22 cellular contexts compared by ENCODE assay signal in the genomic region with DNA sequence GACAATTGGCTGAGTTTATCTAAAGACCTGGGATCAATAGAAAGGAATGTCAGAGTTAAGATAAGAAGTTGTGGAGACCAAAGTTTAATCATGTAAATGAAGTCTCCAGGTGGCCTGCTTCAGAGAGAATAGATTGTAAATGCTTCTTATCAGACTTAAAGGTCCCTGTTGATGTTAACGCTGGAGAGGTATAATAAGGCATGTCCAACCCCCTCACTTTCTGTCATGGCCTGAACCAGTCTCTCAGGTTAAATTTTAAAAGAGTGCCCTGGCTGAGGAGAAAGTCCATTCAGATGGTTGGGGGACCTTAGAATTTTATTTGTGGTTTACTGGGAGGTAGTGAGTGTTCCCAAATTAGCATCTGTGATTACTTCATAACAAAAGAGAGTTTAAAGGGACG.
DNase-seq lines count a peak whose midpoint lies in the region; ATAC-seq lines count a peak whose summit lies in the region.
"Had no signal": no experiment of that assay in that cellular context is flagged by ENCODE, and none has a peak within 500 bp of the region (broad histone marks: within the 10 kb centered on the region; RNA-seq: fewer than 3 reads in every experiment).

No MANE protein-coding gene starts in this region.

- CTCF ChIA-PET in activated CD4-positive, alpha-beta memory T cell treated with anti-CD3 and anti-CD28 coated beads for 36 hours (lab: Charles Lee), result no interaction called here

- no peaks in the 10 kb centered on the region for H3K27me3 Mint-ChIP-seq in activated CD4-positive, alpha-beta memory T cell treated with anti-CD3 and anti-CD28 coated beads for 36 hours

- no peak overlapping the region for H3K27ac Mint-ChIP-seq in activated CD4-positive, alpha-beta memory T cell treated with anti-CD3 and anti-CD28 coated beads for 36 hours

- H3K4me3 Mint-ChIP-seq in activated CD4-positive, alpha-beta memory T cell treated with anti-CD3 and anti-CD28 coated beads for 36 hours, result no peak overlapping the region

- POLR2A ChIA-PET in activated CD4-positive, alpha-beta memory T cell treated with anti-CD3 and anti-CD28 coated beads for 36 hours (lab: Charles Lee), result no interaction called here

- H3K4me1 Mint-ChIP-seq in activated CD4-positive, alpha-beta memory T cell treated with anti-CD3 and anti-CD28 coated beads for 36 hours (ENCODE audit: low read depth), result no peaks in the 10 kb centered on the region

- H3K9me3 ChIP-seq in HUES64 (ENCODE audit: insufficient read depth, low read depth, low read length) (no peaks in the 10 kb centered on the region), iPS-20b (ENCODE audit: insufficient read depth, low read depth, low read length) (no peaks in the 10 kb centered on the region)

- H3K4me3 ChIP-seq in HUES64 (ENCODE audit: low read length), result no peak overlapping the region
- no peak overlapping the region; the same call in 1 of the 2 replicates for H3K4me3 ChIP-seq in iPS-20b (ENCODE audit: low read length)

- H3K9ac ChIP-seq in HUES64 (ENCODE audit: low read depth, low read length) (no peak overlapping the region), iPS-20b (ENCODE audit: low read depth, low read length) (peak overlapping the region; percentile 46; the same call in 1 of the 2 replicates)

- ATAC-seq in HG02938 (IDR thresholded peaks at IDR 0.05; ENCODE audit: unreplicated experiment), result no peak
- no peak for ATAC-seq in left cardiac atrium
- ATAC-seq: PC-3, SK-N-SH treated with all-trans-retinoic acid at 6 μM for 48 hours had no signal

- H3K36me3 Mint-ChIP-seq in activated CD4-positive, alpha-beta memory T cell treated with anti-CD3 and anti-CD28 coated beads for 36 hours, result no peaks in the 10 kb centered on the region

- H3K27ac ChIP-seq in HUES64 (ENCODE audit: low read depth, low read length), result peak overlapping the region; percentile 91; the same call in 1 of the 2 replicates
- H3K27ac ChIP-seq in iPS-20b (ENCODE audit: low read length), result peak overlapping the region; percentile 43
- H3K27ac ChIP-seq: C4-2B had no signal

- H3K4me1 ChIP-seq in HUES64 (ENCODE audit: insufficient read depth, low read length) (peaks cover 9% of the 10 kb centered on the region), iPS-20b (ENCODE audit: insufficient read depth, low read length) (peaks cover 5% of the 10 kb centered on the region; the same call in 1 of the 2 replicates)

- DNase-seq in mucosa of gallbladder (ENCODE audit: low spot score) (peak; percentile 20), left cardiac atrium (no peak), NOMO-1 (lab: John Stamatoyannopoulos, UW; ENCODE audit: unreplicated experiment in 2 of 2) (no peak)
- DNase-seq in activated CD4-positive, alpha-beta memory T cell treated with anti-CD3 and anti-CD28 coated beads for 36 hours, result no peak
- DNase-seq: AML-193, DMS79 treated with DMSO at 0.1 percent for 48 hours, HCEC 1CT, KG1, MV-4-11, NCI-H1417, NCI-H187, NCI-H2227 treated with DMSO at 0.1 percent for 48 hours, NCI-H510A treated with DMSO at 0.1 percent for 48 hours, NCI-H774, PC-3, RPMI8226, SHP77 treated with DMSO at 0.1 percent for 48 hours had no signal

- H3K27me3 ChIP-seq in HUES64 (ENCODE audit: insufficient read depth, low read length), result no peaks in the 10 kb centered on the region
- H3K27me3 ChIP-seq in iPS-20b (ENCODE audit: insufficient read depth, low read length), result no peaks in the 10 kb centered on the region

- H3K9me3 Mint-ChIP-seq in activated CD4-positive, alpha-beta memory T cell treated with anti-CD3 and anti-CD28 coated beads for 36 hours, result no peaks in the 10 kb centered on the region

- 0% methylated on average over 1 of the region's 2 CpGs for WGBS in HUES64

- no peaks in the 10 kb centered on the region for H3K36me3 ChIP-seq in HUES64 (ENCODE audit: insufficient read depth, low read length)
- no peaks in the 10 kb centered on the region for H3K36me3 ChIP-seq in iPS-20b (ENCODE audit: insufficient read depth, low read depth, low read length)

- intact Hi-C loops in left cardiac atrium (cut with DNase I), result no loop called here
- intact Hi-C loops in activated CD4-positive, alpha-beta memory T cell treated with anti-CD3 and anti-CD28 coated beads for 36 hours (cut with micrococcal nuclease), result no loop called here
